ENCODE assay signal across 11 cellular contexts in the genomic region with DNA sequence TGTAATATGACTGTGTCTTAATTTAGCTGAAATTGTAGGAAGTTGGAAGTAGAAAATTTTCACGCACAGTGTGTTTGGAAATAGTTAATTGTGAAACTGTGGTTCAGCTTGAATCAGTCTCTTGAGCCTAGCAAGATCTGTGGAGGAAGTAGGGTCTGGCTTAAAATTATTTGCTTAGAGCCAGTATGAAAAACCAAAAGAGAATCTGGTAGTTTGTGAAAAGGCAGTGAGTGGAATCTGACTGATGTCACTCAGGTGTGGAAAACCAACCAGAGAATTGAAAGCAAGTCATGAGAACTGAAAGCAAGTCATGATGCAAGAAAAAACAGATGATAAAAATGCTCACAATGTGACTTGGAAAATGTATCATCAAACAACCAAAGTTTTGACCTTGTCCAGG. TPM values are rescaled to one million over a fixed set of nuclear protein-coding genes. Genes with fewer than 3 reads are reported as not detected.
DNase-seq lines count a peak whose midpoint lies in the region; ATAC-seq and TF ChIP-seq lines count a peak whose summit lies in the region.
"Had no signal": no experiment of that assay in that cellular context is flagged by ENCODE, and none has a peak within 500 bp of the region (broad histone marks: within the 10 kb centered on the region; RNA-seq: fewer than 3 reads in every experiment).

No MANE protein-coding gene starts in this region.

- H3K27ac ChIP-seq in WERI-Rb-1 (no peak overlapping the region), transverse colon (no peak overlapping the region)
- no peak overlapping the region for H3K27ac ChIP-seq in effector memory CD4-positive, alpha-beta T cell (ENCODE audit: insufficient read depth, low read length, poor library complexity, severe bottlenecking)

- ATAC-seq in GM18873 (IDR thresholded peaks at IDR 0.05; ENCODE audit: low FRiP score, unreplicated experiment), result peak; percentile 83
- peak; percentile 94 for ATAC-seq in GM21717 (IDR thresholded peaks at IDR 0.05; ENCODE audit: unreplicated experiment)
- ATAC-seq in HG03439 (IDR thresholded peaks at IDR 0.05; ENCODE audit: unreplicated experiment), result peak; percentile 80

- TF ChIP-seq EP300 in transverse colon (IDR thresholded peaks at IDR 0.05; ENCODE audit: low read depth), result no peak

- no peaks in the 10 kb centered on the region for H3K4me1 ChIP-seq in effector memory CD4-positive, alpha-beta T cell (ENCODE audit: control insufficient read depth, insufficient read depth, low read length, poor library complexity, severe bottlenecking)
- H3K4me1 ChIP-seq in transverse colon, result no peaks in the 10 kb centered on the region

- H3K9me3 ChIP-seq in WERI-Rb-1 (ENCODE audit: severe bottlenecking) (no peaks in the 10 kb centered on the region), transverse colon (peaks cover 0 to 5% of the 10 kb centered on the region in 2 donors)
- H3K9me3 ChIP-seq in effector memory CD4-positive, alpha-beta T cell (ENCODE audit: control insufficient read depth, low read length), result no peaks in the 10 kb centered on the region

- peak; percentile 25 for DNase-seq in kidney tubule cell (ENCODE audit: low spot score)
- DNase-seq in WERI-Rb-1, result no peak
- no peak for DNase-seq in activated naive CD4-positive, alpha-beta T cell treated with anti-CD3 and anti-CD28 coated beads, Interleukin-2, amount 50 U/mL, for 16 hours
- no peak for DNase-seq in effector memory CD4-positive, alpha-beta T cell
- DNase-seq in transverse colon, result no peak
- DNase-seq: EL, NCI-H748 treated with DMSO at 0.1 percent for 48 hours had no signal

- no peaks in the 10 kb centered on the region for H3K27me3 ChIP-seq in WERI-Rb-1 (ENCODE audit: insufficient read depth, low read depth, severe bottlenecking)
- no peaks in the 10 kb centered on the region for H3K27me3 ChIP-seq in effector memory CD4-positive, alpha-beta T cell (replicated peaks; ENCODE audit: control insufficient read depth, insufficient read depth, low read length, poor library complexity, severe bottlenecking)
- no peaks in the 10 kb centered on the region for H3K27me3 ChIP-seq in transverse colon

- intact Hi-C loops in transverse colon (cut with DNase I; ENCODE audit: low total_unique reads), result no loop called here

- H3K4me3 ChIP-seq in WERI-Rb-1 (ENCODE audit: low read depth, low read length), result no peak overlapping the region
- H3K4me3 ChIP-seq in effector memory CD4-positive, alpha-beta T cell (ENCODE audit: insufficient read depth, low read depth, low read length, poor library complexity, severe bottlenecking), result no peak overlapping the region
- no peak overlapping the region for H3K4me3 ChIP-seq in transverse colon

- no peak for TF ChIP-seq POLR2A in transverse colon (IDR thresholded peaks at IDR 0.05)

- 61 to 78% methylated on average over 1 of the region's 1 CpG for WGBS in transverse colon (ENCODE audit: low coverage in 1 of 2), 2 donors

- TF ChIP-seq CTCF in WERI-Rb-1 (IDR thresholded peaks at IDR 0.05; ENCODE audit: low read depth, low read length) (no peak), transverse colon (IDR thresholded peaks at IDR 0.05) (no peak)

- in situ Hi-C loops in transverse colon (cut with MboI; ENCODE audit: low pct_ligation_motif_present in 1 of 4, low pct_unique_long_range_greater_than_20kb in 1 of 4, low sequenced_read_pairs in 3 of 4), result no loop called here

- H3K36me3 ChIP-seq in WERI-Rb-1 (no peaks in the 10 kb centered on the region), transverse colon (no peaks in the 10 kb centered on the region)
- no peaks in the 10 kb centered on the region for H3K36me3 ChIP-seq in effector memory CD4-positive, alpha-beta T cell (ENCODE audit: control insufficient read depth, insufficient read depth, low read length)

RNA-seq across cellular contexts. Expression of a gene that starts 11.5 kb away (rescaled TPM):
- total RNA-seq in transverse colon, result under 1 TPM in 1 of 4 donors, not detected in 3; 0.14 TPM
- total RNA-seq: mononuclear cell had no signal

RNA-seq across cellular contexts. Expression of a gene that starts 14.9 kb away (rescaled TPM):
- 10 to 100 TPM in 3 of 4 donors, 1 to 10 TPM in 1; 2.4 to 78.2 (median 28.9) TPM for total RNA-seq in transverse colon
